Comparison of ENCODE assay signal across 9 cellular contexts in genomic region chr22:49967333-49968241, GRCh38. TPM values are rescaled to one million over a fixed set of nuclear protein-coding genes. Genes with fewer than 3 reads are reported as not detected.
A peak's percentile ranks its signal among the peaks of the same experiment; 100 is the strongest.
DNase-seq lines count a peak whose midpoint lies in the region; ATAC-seq and TF ChIP-seq lines count a peak whose summit lies in the region.
"Had no signal": no experiment of that assay in that cellular context is flagged by ENCODE, and none has a peak within 500 bp of the region (broad histone marks: within the 10 kb centered on the region; RNA-seq: fewer than 3 reads in every experiment).

No MANE protein-coding gene starts in this region.

- H3K4me1 ChIP-seq in ectodermal cell (ENCODE audit: control insufficient read depth, insufficient read depth, low read length) (peaks cover 21% of the 10 kb centered on the region), aorta (ENCODE audit: control insufficient read depth in 1 of 2, insufficient read depth in 2 of 2, low read length in 2 of 2) (no peaks in the 10 kb centered on the region), PC-9 (replicated peaks; ENCODE audit: insufficient read depth) (peaks cover 31% of the 10 kb centered on the region)

- intact Hi-C loops in aorta (cut with DNase I) (loop anchor here (5.0 to 10.0 kb wide), 2 partner anchors 50 to 237 kb away; partner anchors contain the start of gene SELENOO (in 1 of the 2)), PC-9 (cut with micrococcal nuclease; ENCODE audit: unreplicated experiment) (no loop called here)

- no peak for ATAC-seq in naive thymus-derived CD8-positive, alpha-beta T cell
- ATAC-seq in aorta (ENCODE audit: low FRiP score), result no peak

- H3K9me3 ChIP-seq in ectodermal cell (ENCODE audit: control insufficient read depth, low read length) (no peaks in the 10 kb centered on the region), aorta (ENCODE audit: control insufficient read depth, low read length) (no peaks in the 10 kb centered on the region), PC-9 (ENCODE audit: insufficient read depth, low read depth) (no peaks in the 10 kb centered on the region)

- peak overlapping the region in 7 of 10 donors; percentile 14 to 74 (median 51) for H3K27ac Mint-ChIP-seq in naive thymus-derived CD8-positive, alpha-beta T cell

- no peak overlapping the region for H3K4me3 ChIP-seq in ectodermal cell (ENCODE audit: insufficient read depth, low read depth, low read length)
- no peak overlapping the region for H3K4me3 ChIP-seq in aorta (ENCODE audit: low read length in 2 of 2)
- H3K4me3 ChIP-seq in PC-9, result no peak overlapping the region

- TF ChIP-seq CTCF in 22Rv1 (IDR thresholded peaks at IDR 0.05), result no peak
- no peak for TF ChIP-seq CTCF in PC-9 (conservative IDR thresholded peaks at IDR 0.05)

- H3K4me2 ChIP-seq in PC-9, result no peak overlapping the region

- H3K27me3 ChIP-seq in ectodermal cell (ENCODE audit: control insufficient read depth, insufficient read depth, low read length, poor library complexity, severe bottlenecking), result peaks cover 26% of the 10 kb centered on the region
- no peaks in the 10 kb centered on the region for H3K27me3 ChIP-seq in aorta (ENCODE audit: control insufficient read depth in 1 of 2, insufficient read depth in 2 of 2, low read length in 1 of 2)
- no peaks in the 10 kb centered on the region for H3K27me3 ChIP-seq in PC-9 (ENCODE audit: insufficient read depth, low read depth)

- no peaks in the 10 kb centered on the region for H3K9me3 Mint-ChIP-seq in naive thymus-derived CD8-positive, alpha-beta T cell

- peaks cover 56% of the 10 kb centered on the region; the same call in 1 of the 2 replicates for H3F3A ChIP-seq in PC-9 (ENCODE audit: insufficient read depth, low read depth)

- peaks cover 0 to 14% (median 2%) of the 10 kb centered on the region in 3 donors for H3K36me3 Mint-ChIP-seq in naive thymus-derived CD8-positive, alpha-beta T cell

- H3K4me1 Mint-ChIP-seq in naive thymus-derived CD8-positive, alpha-beta T cell, result peaks cover 14 to 51% (median 46%) of the 10 kb centered on the region in 4 donors

- peaks cover 45% of the 10 kb centered on the region for H4K20me1 ChIP-seq in PC-9 (ENCODE audit: insufficient read depth)

- H3K79me2 ChIP-seq in PC-9 (ENCODE audit: low read depth), result peaks cover 24% of the 10 kb centered on the region

- H3K27ac ChIP-seq in 22Rv1, result peak overlapping the region; percentile 98
- peak overlapping the region; percentile 44 for H3K27ac ChIP-seq in ectodermal cell (ENCODE audit: insufficient read depth, low read depth, low read length, poor library complexity, severe bottlenecking)
- peak overlapping the region in 1 of 2 donors; percentile 22 for H3K27ac ChIP-seq in aorta (ENCODE audit: low read depth in 1 of 2, low read length in 2 of 2)
- H3K27ac ChIP-seq in PC-9, result no peak overlapping the region

- peaks cover 0 to 1% (median 0%) of the 10 kb centered on the region in 5 donors for H3K27me3 Mint-ChIP-seq in naive thymus-derived CD8-positive, alpha-beta T cell

- H3K9me2 ChIP-seq in PC-9 (ENCODE audit: insufficient read depth), result no peaks in the 10 kb centered on the region

- peaks cover 15% of the 10 kb centered on the region for H3K36me3 ChIP-seq in ectodermal cell (ENCODE audit: control insufficient read depth, insufficient read depth, low read length)
- H3K36me3 ChIP-seq in aorta (ENCODE audit: control insufficient read depth in 1 of 2, insufficient read depth in 2 of 2, low read length in 1 of 2), result peaks cover 0 to 3% of the 10 kb centered on the region in 2 donors
- H3K36me3 ChIP-seq in PC-9 (ENCODE audit: low read depth), result peaks cover 24% of the 10 kb centered on the region

- DNase-seq in NOMO-1 treated with DMSO at 0.1 percent for 48 hours (lab: John Stamatoyannopoulos, UW; ENCODE audit: unreplicated experiment) (peak; percentile 35), aorta (peak; percentile 79 to 81), NCI-H2171 (lab: John Stamatoyannopoulos, UW) (no peak), iPS-NIHi7 (ENCODE audit: extremely low spot score) (no peak), PC-9 (no peak)
- peak in 4 of 10 donors; percentile 6 to 47 (median 20) for DNase-seq in naive thymus-derived CD8-positive, alpha-beta T cell

- H3K4me3 Mint-ChIP-seq in naive thymus-derived CD8-positive, alpha-beta T cell, result peak overlapping the region in 5 of 10 donors; percentile 18 to 56 (median 41)

- no peak overlapping the region for H2AFZ ChIP-seq in PC-9

- POLR2A ChIA-PET in naive thymus-derived CD8-positive, alpha-beta T cell (lab: Charles Lee), result interaction anchor here (0.6 to 4.1 kb wide), 4 partner anchors 13 to 235 kb away, joined by 3 to 22 read pairs (median 4); no protein-coding TSS in a partner anchor
- POLR2A ChIA-PET in PC-9 (lab: Charles Lee; ENCODE audit: unreplicated experiment), result interaction anchor here (0.6 to 0.9 kb wide), 4 partner anchors 37 to 594 kb away, joined by 4 to 7 read pairs (median 5); no protein-coding TSS in a partner anchor

- 84 to 85% methylated on average over 38 of the region's 38 CpGs for WGBS in ectodermal cell, 2 experiments
- WGBS in aorta, 2 donors, result 60 to 64% methylated on average over 38 of the region's 38 CpGs

- no TSS peak for BruUV-seq in PC-9 (replicated peaks; lab: Mats Ljungman, UMichigan)

- CTCF ChIA-PET in PC-9 (lab: Charles Lee), result interaction anchor here (0.5 to 0.6 kb wide), 2 partner anchors 30 to 580 kb away, joined by 4 to 5 read pairs; no protein-coding TSS in a partner anchor

RNA-seq across cellular contexts. Expression of gene PIM3, which starts 7.0 kb away (rescaled TPM):
- 19.8 TPM for polyA plus RNA-seq in ectodermal cell (2013, experiment 1 of 4)
- polyA plus RNA-seq in ectodermal cell (2013, experiment 2 of 4), result 18.0 TPM
- 16.6 TPM for polyA plus RNA-seq in ectodermal cell (2013, experiment 3 of 4)
- 17.8 TPM for polyA plus RNA-seq in ectodermal cell (2013, experiment 4 of 4)
- total RNA-seq in naive thymus-derived CD8-positive, alpha-beta T cell, result 10 to 100 TPM; 42.0 to 44.0 TPM
- 10 to 100 TPM; 12.4 to 26.0 (median 13.6) TPM for polyA plus RNA-seq in naive thymus-derived CD8-positive, alpha-beta T cell
- total RNA-seq in aorta (10 to 100 TPM; 41.4 to 74.9 TPM), PC-9 (2021) (67.0 and 84.8 TPM in 2 replicates)
- polyA plus RNA-seq in aorta, result 10 to 100 TPM; 11.0 to 16.0 TPM

RNA-seq across cellular contexts. Expression of gene IL17REL, which starts 45.0 kb away (rescaled TPM):
- not detected for polyA plus RNA-seq in ectodermal cell (2013, experiment 1 of 4)
- polyA plus RNA-seq in ectodermal cell (2013, experiment 2 of 4), result 0.16 TPM
- 0.11 TPM for polyA plus RNA-seq in ectodermal cell (2013, experiment 3 of 4)
- 0.12 TPM for polyA plus RNA-seq in ectodermal cell (2013, experiment 4 of 4)
- total RNA-seq in naive thymus-derived CD8-positive, alpha-beta T cell, result not detected
- not detected for polyA plus RNA-seq in naive thymus-derived CD8-positive, alpha-beta T cell
- total RNA-seq in aorta (not detected), PC-9 (2021) (not detected in 2 replicates)
- under 1 TPM in 1 of 2 donors, not detected in 1; 0.05 TPM for polyA plus RNA-seq in aorta
- polyA plus RNA-seq: neural cell had no signal

RNA-seq across cellular contexts. Expression of gene CRELD2, which starts 49.2 kb away (rescaled TPM):
- 22.2 TPM for polyA plus RNA-seq in ectodermal cell (2013, experiment 1 of 4)
- 19.9 TPM for polyA plus RNA-seq in ectodermal cell (2013, experiment 2 of 4)
- 20.3 TPM for polyA plus RNA-seq in ectodermal cell (2013, experiment 3 of 4)
- polyA plus RNA-seq in ectodermal cell (2013, experiment 4 of 4), result 22.7 TPM
- 10 to 100 TPM; 22.1 to 28.0 TPM for total RNA-seq in naive thymus-derived CD8-positive, alpha-beta T cell
- 10 to 100 TPM; 35.8 to 43.6 (median 37.0) TPM for polyA plus RNA-seq in naive thymus-derived CD8-positive, alpha-beta T cell
- total RNA-seq in aorta (10 to 100 TPM; 31.2 to 41.6 TPM), PC-9 (2021) (30.7 and 34.1 TPM in 2 replicates)
- 10 to 100 TPM; 12.6 to 43.5 TPM for polyA plus RNA-seq in aorta

RNA-seq across cellular contexts. Expression of gene ALG12, which starts 49.3 kb away (rescaled TPM):
- 16.3 TPM for polyA plus RNA-seq in ectodermal cell (2013, experiment 1 of 4)
- polyA plus RNA-seq in ectodermal cell (2013, experiment 2 of 4), result 18.9 TPM
- polyA plus RNA-seq in ectodermal cell (2013, experiment 3 of 4), result 13.8 TPM
- 12.6 TPM for polyA plus RNA-seq in ectodermal cell (2013, experiment 4 of 4)
- 10 to 100 TPM; 20.3 to 23.6 TPM for total RNA-seq in naive thymus-derived CD8-positive, alpha-beta T cell
- 10 to 100 TPM; 10.8 to 17.0 (median 16.9) TPM for polyA plus RNA-seq in naive thymus-derived CD8-positive, alpha-beta T cell
- 10 to 100 TPM; 13.7 to 18.7 TPM for total RNA-seq in aorta
- polyA plus RNA-seq in aorta, result 10 to 100 TPM in 1 of 2 donors, 1 to 10 TPM in 1; 3.0 to 13.4 TPM
- 16.8 and 19.2 TPM in 2 replicates for total RNA-seq in PC-9 (2021)

Comparison
In these comparisons a context has a peak if more than half of its experiments do, and no peak if none do; other contexts are left out.
1. DNase-seq: peak in NOMO-1 treated with DMSO at 0.1 percent for 48 hours (single experiment) and aorta (2 of 2); none in NCI-H2171 (single experiment), iPS-NIHi7 (single experiment) and PC-9 (0 of 2).